In the genomic region with DNA sequence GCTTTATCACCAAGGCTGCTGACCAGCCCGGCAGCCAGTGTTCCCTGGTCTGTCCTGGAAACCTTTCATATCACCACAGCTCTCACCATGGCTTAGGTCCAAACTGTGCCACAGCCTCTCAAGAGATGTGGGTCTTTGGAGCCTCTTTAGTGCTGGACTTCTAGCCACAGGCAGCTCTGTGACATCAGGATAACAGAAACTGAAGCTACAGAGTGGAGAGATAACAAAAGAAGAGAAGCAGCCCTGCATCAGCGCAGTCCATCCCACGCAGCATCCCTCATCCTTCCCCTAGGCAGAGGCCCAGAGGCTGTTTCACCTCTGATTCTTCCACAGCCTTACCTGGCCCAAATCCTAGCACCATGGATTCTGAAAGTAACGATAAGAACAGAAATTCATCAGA, we compare ENCODE assay signal across 2 cellular contexts.
TF ChIP-seq lines count a peak whose summit lies in the region.

No MANE protein-coding gene starts in this region.

TF ChIP-seq in IMR-90, 13 proteins besides CTCF, POLR2A, EP300 and RAD21:
- TF ChIP-seq FOS (IDR thresholded peaks at IDR 0.05; ENCODE audit: low read depth, low read length) = no peak
- TF ChIP-seq BHLHE40 (IDR thresholded peaks at IDR 0.05; ENCODE audit: low read depth, low read length) = no peak
- TF ChIP-seq SMC3 (IDR thresholded peaks at IDR 0.05; ENCODE audit: low read depth, low read length) = no peak
- no peak for TF ChIP-seq MXI1 (IDR thresholded peaks at IDR 0.05; ENCODE audit: borderline replicate concordance, low read depth, low read length)
- TF ChIP-seq CEBPB (IDR thresholded peaks at IDR 0.05; ENCODE audit: low read depth, low read length) = no peak
- TF ChIP-seq CHD1 (IDR thresholded peaks at IDR 0.05; ENCODE audit: low read depth, low read length) = no peak
TF ChIP-seq in IMR-90: peak in this region for 0.

TF ChIP-seq in K562, 482 proteins besides CTCF, POLR2A, EP300 and RAD21:
- peak in 1 of 2 experiments; percentile 49; a peak in 1 of 4 replicates for TF ChIP-seq RCOR1 (IDR thresholded peaks at IDR 0.05; ENCODE audit: borderline replicate concordance in 1 of 2, low read depth in 2 of 2, low read length in 2 of 2)
- TF ChIP-seq CBX5 (IDR thresholded peaks at IDR 0.05; ENCODE audit: borderline replicate concordance, low read depth) = no peak
- no peak for TF ChIP-seq REST (CRISPR knock-in tag; IDR thresholded peaks at IDR 0.05; ENCODE audit: low read depth)
- peak; percentile 28; the same call in 1 of the 2 replicates for TF ChIP-seq TCF3 (CRISPR knock-in tag; IDR thresholded peaks at IDR 0.05)
- peak; percentile 18; the same call in 1 of the 2 replicates for TF ChIP-seq CTBP1 (IDR thresholded peaks at IDR 0.05; ENCODE audit: borderline replicate concordance)
- TF ChIP-seq HNRNPL (IDR thresholded peaks at IDR 0.05; ENCODE audit: low read depth, low read length) = no peak
- TF ChIP-seq CBFA2T2 (conservative IDR thresholded peaks at IDR 0.05) = peak; percentile 34; the same call in 1 of the 2 replicates
- TF ChIP-seq TEAD4 (IDR thresholded peaks at IDR 0.05; ENCODE audit: low read length) = peak; percentile 21; the same call in 1 of the 2 replicates
- no peak for TF ChIP-seq TEAD4 (CRISPR knock-in tag; IDR thresholded peaks at IDR 0.05; ENCODE audit: borderline replicate concordance)
- no peak for TF ChIP-seq ZFP36 (IDR thresholded peaks at IDR 0.05; ENCODE audit: low read depth, low read length, partially characterized antibody)
- TF ChIP-seq CBFA2T3 (IDR thresholded peaks at IDR 0.05) = peak; percentile 58
- TF ChIP-seq NR2F6 (CRISPR knock-in tag; IDR thresholded peaks at IDR 0.05) = no peak
